ENCODE assay signal across 20 cellular contexts in genomic region chr2:30683240-30683956, GRCh38.
A peak's percentile ranks its signal among the peaks of the same experiment; 100 is the strongest.
DNase-seq lines count a peak whose midpoint lies in the region; ATAC-seq and TF ChIP-seq lines count a peak whose summit lies in the region.
"Had no signal": no experiment of that assay in that cellular context is flagged by ENCODE, and none has a peak within 500 bp of the region (broad histone marks: within the 10 kb centered on the region; RNA-seq: fewer than 3 reads in every experiment).

No MANE protein-coding gene starts in this region.

- H3K4me2 ChIP-seq in GM23338, result no peak overlapping the region
- H3K4me2 ChIP-seq: BLaER1 treated with 17β-estradiol and CSF1 and Interleukin-3, amounts not matched to agents 10 nM and 100 nM had no signal

- TF ChIP-seq CTCF in GM23338 (conservative IDR thresholded peaks at IDR 0.05; ENCODE audit: low read depth in 2 of 2), result no peak
- TF ChIP-seq CTCF in type B pancreatic cell (conservative IDR thresholded peaks at IDR 0.05), result no peak

- no peak overlapping the region for H3K4me3 ChIP-seq in GM23338
- H3K4me3 ChIP-seq in naive thymus-derived CD4-positive, alpha-beta T cell (ENCODE audit: low read length), result no peak overlapping the region
- H3K4me3 ChIP-seq: BLaER1 treated with 17β-estradiol and CSF1 and Interleukin-3, amounts not matched to agents 10 nM and 100 nM; GM23248; pancreas; testis had no signal

- intact Hi-C loops in naive thymus-derived CD4-positive, alpha-beta T cell (cut with micrococcal nuclease), result no loop called here

- no peaks in the 10 kb centered on the region for H3K4me1 ChIP-seq in GM23338 (ENCODE audit: insufficient read depth)
- no peaks in the 10 kb centered on the region for H3K4me1 ChIP-seq in naive thymus-derived CD4-positive, alpha-beta T cell (ENCODE audit: control insufficient read depth in 2 of 2, insufficient read depth in 2 of 2, low read length in 2 of 2)
- H3K4me1 ChIP-seq: pancreas, testis had no signal

- POLR2A ChIA-PET in naive thymus-derived CD4-positive, alpha-beta T cell (lab: Charles Lee), result no interaction called here

- H3K9me3 Mint-ChIP-seq in GM23338 (no peaks in the 10 kb centered on the region), type B pancreatic cell (peaks cover 3% of the 10 kb centered on the region)
- peaks cover 0 to 3% (median 0%) of the 10 kb centered on the region in 11 donors for H3K9me3 Mint-ChIP-seq in naive thymus-derived CD4-positive, alpha-beta T cell

- H3K27me3 Mint-ChIP-seq in GM23338 (ENCODE audit: insufficient read depth, low read depth, poor library complexity) (peaks cover 2% of the 10 kb centered on the region), type B pancreatic cell (peaks cover 7% of the 10 kb centered on the region)
- peaks cover 0 to 1% (median 0%) of the 10 kb centered on the region in 5 donors for H3K27me3 Mint-ChIP-seq in naive thymus-derived CD4-positive, alpha-beta T cell

- no peak for ATAC-seq in GM23338
- peak; percentile 50 for ATAC-seq in naive thymus-derived CD4-positive, alpha-beta T cell
- no peak for ATAC-seq in GM18858 (IDR thresholded peaks at IDR 0.05; ENCODE audit: unreplicated experiment)
- ATAC-seq: Panc1, pancreas had no signal

- peak overlapping the region; percentile 52; the same call in 1 of the 2 replicates for H2AFZ ChIP-seq in GM23338
- H2AFZ ChIP-seq: GM23248 had no signal

- H3K4me3 Mint-ChIP-seq in GM23338 (no peak overlapping the region), type B pancreatic cell (no peak overlapping the region)
- no peak overlapping the region for H3K4me3 Mint-ChIP-seq in naive thymus-derived CD4-positive, alpha-beta T cell

- no peaks in the 10 kb centered on the region for H3K79me2 ChIP-seq in GM23338 (replicated peaks; ENCODE audit: insufficient read depth)

- no peak overlapping the region for H3K27ac ChIP-seq in GM23338 (ENCODE audit: low read depth)
- H3K27ac ChIP-seq in naive thymus-derived CD4-positive, alpha-beta T cell (ENCODE audit: low read depth, low read length), result no peak overlapping the region
- H3K27ac ChIP-seq: 22Rv1; BLaER1 treated with 17β-estradiol and CSF1 and Interleukin-3, amounts not matched to agents 10 nM and 100 nM; GM23248; pancreas; testis; VCaP had no signal

- H3K27ac Mint-ChIP-seq in GM23338 (no peak overlapping the region), type B pancreatic cell (no peak overlapping the region)
- no peak overlapping the region for H3K27ac Mint-ChIP-seq in naive thymus-derived CD4-positive, alpha-beta T cell

- H3K27me3 ChIP-seq in GM23338 (ENCODE audit: insufficient read depth), result no peaks in the 10 kb centered on the region
- H3K27me3 ChIP-seq in naive thymus-derived CD4-positive, alpha-beta T cell (ENCODE audit: control insufficient read depth in 2 of 2, insufficient read depth in 2 of 2, low read length in 2 of 2), result no peaks in the 10 kb centered on the region
- H3K27me3 ChIP-seq: BLaER1 treated with 17β-estradiol and CSF1 and Interleukin-3, amounts not matched to agents 10 nM and 100 nM; pancreas; testis had no signal

- H4K20me1 ChIP-seq in GM23338 (replicated peaks; ENCODE audit: insufficient read depth), result no peaks in the 10 kb centered on the region
- H4K20me1 ChIP-seq: BLaER1 treated with 17β-estradiol and CSF1 and Interleukin-3, amounts not matched to agents 10 nM and 100 nM had no signal

- no peaks in the 10 kb centered on the region for H3K36me3 ChIP-seq in GM23338 (ENCODE audit: insufficient read depth)
- no peaks in the 10 kb centered on the region for H3K36me3 ChIP-seq in naive thymus-derived CD4-positive, alpha-beta T cell (ENCODE audit: control insufficient read depth in 2 of 3, insufficient read depth in 3 of 3, low read length in 3 of 3)
- H3K36me3 ChIP-seq: BLaER1 treated with 17β-estradiol and CSF1 and Interleukin-3, amounts not matched to agents 10 nM and 100 nM; pancreas had no signal

- DNase-seq in DMS53 (lab: John Stamatoyannopoulos, UW), result peak; percentile 27
- no peak for DNase-seq in DMS53 treated with DMSO at 0.1 percent for 48 hours (lab: John Stamatoyannopoulos, UW; ENCODE audit: unreplicated experiment)
- DNase-seq in GM23338 (ENCODE audit: low spot score), result no peak
- peak; percentile 68 for DNase-seq in RPMI8226
- DNase-seq in naive thymus-derived CD4-positive, alpha-beta T cell, result peak in 1 of 9 donors; percentile 9
- no peak for DNase-seq in type B pancreatic cell (ENCODE audit: extremely low spot score, unreplicated experiment)
- DNase-seq in activated naive CD4-positive, alpha-beta T cell treated with Interleukin-2 at 50 U/mL for 16 hours, result no peak
- DNase-seq: activated effector memory CD4-positive, alpha-beta T cell treated with Interleukin-2 at 50 U/mL for 16 hours; GM23248; NCI-H1930; NCI-H510A treated with DMSO at 0.1 percent for 48 hours; pancreas; stimulated activated CD4-positive, alpha-beta T cell treated with anti-CD3 and anti-CD28 coated beads, Interleukin-4, amount 100 ng/mL, for 1 hour; SW 1271; testis had no signal

- no peaks in the 10 kb centered on the region for H3K9me3 ChIP-seq in naive thymus-derived CD4-positive, alpha-beta T cell (ENCODE audit: control insufficient read depth in 2 of 3, low read length in 3 of 3)
- H3K9me3 ChIP-seq: BLaER1 treated with 17β-estradiol and CSF1 and Interleukin-3, amounts not matched to agents 10 nM and 100 nM; pancreas; testis had no signal

- H3F3A ChIP-seq in GM23338 (replicated peaks; ENCODE audit: low read depth), result no peaks in the 10 kb centered on the region

- CTCF ChIA-PET in naive thymus-derived CD4-positive, alpha-beta T cell (lab: Charles Lee), result no interaction called here

- H3K9me2 ChIP-seq in GM23338 (ENCODE audit: insufficient read depth), result no peaks in the 10 kb centered on the region

- H3K36me3 Mint-ChIP-seq in GM23338 (ENCODE audit: low read depth) (no peaks in the 10 kb centered on the region), type B pancreatic cell (no peaks in the 10 kb centered on the region)
- no peaks in the 10 kb centered on the region for H3K36me3 Mint-ChIP-seq in naive thymus-derived CD4-positive, alpha-beta T cell

- peaks cover 3% of the 10 kb centered on the region; the same call in 2 of the 3 replicates for H3K4me1 Mint-ChIP-seq in GM23338
- H3K4me1 Mint-ChIP-seq in naive thymus-derived CD4-positive, alpha-beta T cell, result peaks cover 0 to 4% (median 0%) of the 10 kb centered on the region in 7 donors
- peaks cover 7% of the 10 kb centered on the region for H3K4me1 Mint-ChIP-seq in type B pancreatic cell (ENCODE audit: unreplicated experiment)

TF ChIP-seq in GM23338, 12 proteins besides CTCF, POLR2A, EP300 and RAD21 (continues in another document):
- no peak for TF ChIP-seq REST (IDR thresholded peaks at IDR 0.05; ENCODE audit: unreplicated experiment)
- TF ChIP-seq STAT1 (IDR thresholded peaks at IDR 0.05; ENCODE audit: unreplicated experiment), result no peak
- TF ChIP-seq ZNF114 (CRISPR knock-in tag; IDR thresholded peaks at IDR 0.05), result no peak
- no peak for TF ChIP-seq ETS1 (IDR thresholded peaks at IDR 0.05)
- no peak for TF ChIP-seq JUNB (IDR thresholded peaks at IDR 0.05; ENCODE audit: unreplicated experiment)

Comparison
In these comparisons a context has a peak if more than half of its experiments do, and no peak if none do; other contexts are left out.
1. DNase-seq: peak in DMS53 (single experiment) and RPMI8226 (single experiment); none in DMS53 treated with DMSO at 0.1 percent for 48 hours (single experiment), GM23338 (single experiment), type B pancreatic cell (single experiment) and activated naive CD4-positive, alpha-beta T cell treated with Interleukin-2 at 50 U/mL for 16 hours (single experiment).